Comparison of ENCODE assay signal across 9 cellular contexts in genomic region chr1:115679141-115679611, GRCh38. TPM values are rescaled to one million over a fixed set of nuclear protein-coding genes. Genes with fewer than 3 reads are reported as not detected.
DNase-seq lines count a peak whose midpoint lies in the region; ATAC-seq and TF ChIP-seq lines count a peak whose summit lies in the region.
"Had no signal": no experiment of that assay in that cellular context is flagged by ENCODE, and none has a peak within 500 bp of the region (broad histone marks: within the 10 kb centered on the region; RNA-seq: fewer than 3 reads in every experiment).

No MANE protein-coding gene starts in this region.

- H3K4me3 Mint-ChIP-seq in natural killer cell = no peak overlapping the region

- H3K4me1 ChIP-seq in gastrocnemius medialis = peaks cover 22 to 29% of the 10 kb centered on the region in 2 donors

- peak overlapping the region in 1 of 2 donors; percentile 24 for H3K27ac Mint-ChIP-seq in natural killer cell

- DNase-seq in GM03348 (ENCODE audit: low spot score) (peak; percentile 94), glomerular visceral epithelial cell (ENCODE audit: extremely low spot score) (peak; percentile 59), gastrocnemius medialis (peak in 1 of 2 donors; percentile 28), natural killer cell (no peak)
- no peak for DNase-seq in stimulated activated CD4-positive, alpha-beta T cell treated with anti-CD3 and anti-CD28 coated beads, Interleukin-4, amount 100 ng/mL, for 4 hours
- DNase-seq in activated CD4-positive, alpha-beta T cell treated with anti-CD3 and anti-CD28 coated beads, Interleukin-2, amount 50 U/mL, for 1 hour = no peak
- DNase-seq: KG1 had no signal

- H3K4me1 Mint-ChIP-seq in natural killer cell = peaks cover 26 to 36% of the 10 kb centered on the region in 2 donors

- H3K36me3 ChIP-seq in gastrocnemius medialis = no peaks in the 10 kb centered on the region

- H3K4me3 ChIP-seq in gastrocnemius medialis = no peak overlapping the region

- no peak for TF ChIP-seq POLR2A in gastrocnemius medialis (IDR thresholded peaks at IDR 0.05)

- H3K9me3 Mint-ChIP-seq in natural killer cell = no peaks in the 10 kb centered on the region

- no peaks in the 10 kb centered on the region for H3K27me3 ChIP-seq in gastrocnemius medialis

- no peak for TF ChIP-seq CTCF in gastrocnemius medialis (IDR thresholded peaks at IDR 0.05 in 4 of 5, conservative IDR thresholded peaks at IDR 0.05 in 1 of 5)
- TF ChIP-seq CTCF in natural killer cell (IDR thresholded peaks at IDR 0.05) = no peak

- no peak overlapping the region for H3K27ac ChIP-seq in gastrocnemius medialis

- intact Hi-C loops in gastrocnemius medialis (cut with DNase I; ENCODE audit: low total_unique reads) (no loop called here), natural killer cell (cut with micrococcal nuclease) (no loop called here)

- no peaks in the 10 kb centered on the region for H3K9me3 ChIP-seq in gastrocnemius medialis

- H3K27me3 Mint-ChIP-seq in natural killer cell (ENCODE audit: low read depth in 2 of 2) = no peaks in the 10 kb centered on the region

- ATAC-seq in SK-N-SH treated with all-trans-retinoic acid at 6 μM for 48 hours = peak; percentile 99
- ATAC-seq in gastrocnemius medialis = peak; percentile 25 to 45
- ATAC-seq in natural killer cell = no peak
- ATAC-seq in GM18858 (IDR thresholded peaks at IDR 0.05; ENCODE audit: unreplicated experiment) = no peak

- in situ Hi-C loops in gastrocnemius medialis (cut with MboI; ENCODE audit: low sequenced_read_pairs in 4 of 4) = no loop called here

- no peaks in the 10 kb centered on the region for H3K36me3 Mint-ChIP-seq in natural killer cell

TF ChIP-seq in SK-N-SH treated with all-trans-retinoic acid at 6 μM for 48 hours, 23 proteins besides CTCF, POLR2A, EP300 and RAD21:
- TF ChIP-seq ESRRG (CRISPR knock-in tag; IDR thresholded peaks at IDR 0.05) (no peak), ZNF8 (CRISPR knock-in tag; IDR thresholded peaks at IDR 0.05) (no peak), CSRNP3 (CRISPR knock-in tag; IDR thresholded peaks at IDR 0.05) (no peak), ZFP3 (CRISPR knock-in tag; IDR thresholded peaks at IDR 0.05) (no peak), PPARA (CRISPR knock-in tag; IDR thresholded peaks at IDR 0.05; ENCODE audit: borderline replicate concordance) (no peak), BACH2 (CRISPR knock-in tag; IDR thresholded peaks at IDR 0.05; ENCODE audit: borderline replicate concordance) (no peak), RARB (CRISPR knock-in tag; IDR thresholded peaks at IDR 0.05) (no peak), CREB5 (CRISPR knock-in tag; IDR thresholded peaks at IDR 0.05; ENCODE audit: low read depth) (no peak)

RNA-seq across cellular contexts. Expression of gene VANGL1, which starts 37.4 kb away (rescaled TPM):
- total RNA-seq in gastrocnemius medialis (1 to 10 TPM in 3 of 4 donors, under 1 TPM in 1; 0.66 to 1.2 (median 1.1) TPM), natural killer cell (10 to 100 TPM in 2 of 3 donors, 1 to 10 TPM in 1; 6.4 to 14.8 (median 10.3) TPM)

Comparison
In these comparisons a context has a peak if more than half of its experiments do, and no peak if none do; other contexts are left out.
1. DNase-seq: peak in GM03348 (single experiment) and glomerular visceral epithelial cell (single experiment); none in natural killer cell (single experiment), stimulated activated CD4-positive, alpha-beta T cell treated with anti-CD3 and anti-CD28 coated beads, Interleukin-4, amount 100 ng/mL, for 4 hours (0 of 2) and activated CD4-positive, alpha-beta T cell treated with anti-CD3 and anti-CD28 coated beads, Interleukin-2, amount 50 U/mL, for 1 hour (single experiment).
2. ATAC-seq: peak in SK-N-SH treated with all-trans-retinoic acid at 6 μM for 48 hours (single experiment) and gastrocnemius medialis (2 of 2); none in natural killer cell (0 of 3) and GM18858 (single experiment).